Comparison of ENCODE assay signal across 1 cellular context in the genomic region with DNA sequence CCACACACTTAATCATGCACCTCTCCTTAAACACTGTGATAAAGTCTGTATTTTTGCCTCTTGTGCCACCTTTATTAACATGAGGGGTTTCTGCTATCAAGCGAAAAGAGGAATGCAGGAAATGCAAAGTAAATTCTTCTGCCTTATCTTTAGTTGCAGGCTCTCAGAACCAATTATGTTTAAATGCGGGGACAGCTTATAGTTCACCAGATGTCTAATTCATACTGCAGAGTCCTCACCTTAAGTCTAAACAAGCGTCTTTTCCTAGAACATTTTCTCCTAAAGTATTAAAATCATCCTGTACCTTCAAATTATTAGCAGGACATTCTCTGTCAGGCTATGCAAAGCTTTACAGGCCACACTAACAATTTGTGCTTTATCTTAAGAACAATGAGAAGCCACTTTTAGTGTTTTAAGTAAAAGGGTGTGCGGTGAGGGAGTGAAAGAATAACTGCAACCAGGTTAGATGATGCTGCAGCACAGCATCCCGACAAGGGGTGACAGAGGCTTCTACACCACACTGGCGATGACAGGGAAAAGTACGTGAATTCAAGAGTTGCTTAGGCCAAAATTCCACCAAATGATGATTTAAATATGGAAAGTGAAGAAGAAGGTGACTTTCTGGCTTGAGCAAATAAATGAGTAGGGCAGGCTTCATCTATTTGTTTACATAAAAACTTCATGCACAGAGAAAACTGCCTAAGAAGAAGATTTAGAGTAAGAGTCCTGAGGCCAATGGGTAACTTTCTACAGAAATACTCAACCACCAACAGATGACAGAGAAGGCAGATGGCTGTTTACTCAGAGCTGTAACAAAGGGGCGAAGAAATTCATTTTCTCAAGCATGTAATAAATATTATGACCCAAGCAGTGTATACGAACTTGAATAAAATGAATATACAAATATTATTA.
TF ChIP-seq lines count a peak whose summit lies in the region.

No MANE protein-coding gene starts in this region.

TF ChIP-seq in K562, 482 proteins besides CTCF, POLR2A, EP300 and RAD21 (continued from another document and continues in another):
- TF ChIP-seq, protein P1, sequence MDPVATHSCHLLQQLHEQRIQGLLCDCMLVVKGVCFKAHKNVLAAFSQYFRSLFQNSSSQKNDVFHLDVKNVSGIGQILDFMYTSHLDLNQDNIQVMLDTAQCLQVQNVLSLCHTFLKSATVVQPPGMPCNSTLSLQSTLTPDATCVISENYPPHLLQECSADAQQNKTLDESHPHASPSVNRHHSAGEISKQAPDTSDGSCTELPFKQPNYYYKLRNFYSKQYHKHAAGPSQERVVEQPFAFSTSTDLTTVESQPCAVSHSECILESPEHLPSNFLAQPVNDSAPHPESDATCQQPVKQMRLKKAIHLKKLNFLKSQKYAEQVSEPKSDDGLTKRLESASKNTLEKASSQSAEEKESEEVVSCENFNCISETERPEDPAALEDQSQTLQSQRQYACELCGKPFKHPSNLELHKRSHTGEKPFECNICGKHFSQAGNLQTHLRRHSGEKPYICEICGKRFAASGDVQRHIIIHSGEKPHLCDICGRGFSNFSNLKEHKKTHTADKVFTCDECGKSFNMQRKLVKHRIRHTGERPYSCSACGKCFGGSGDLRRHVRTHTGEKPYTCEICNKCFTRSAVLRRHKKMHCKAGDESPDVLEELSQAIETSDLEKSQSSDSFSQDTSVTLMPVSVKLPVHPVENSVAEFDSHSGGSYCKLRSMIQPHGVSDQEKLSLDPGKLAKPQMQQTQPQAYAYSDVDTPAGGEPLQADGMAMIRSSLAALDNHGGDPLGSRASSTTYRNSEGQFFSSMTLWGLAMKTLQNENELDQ (CRISPR knock-in tag; IDR thresholded peaks at IDR 0.05; ENCODE audit: borderline replicate concordance), result no peak
- TF ChIP-seq YBX1 (IDR thresholded peaks at IDR 0.05) (no peak), ZNF830 (CRISPR knock-in tag; IDR thresholded peaks at IDR 0.05) (no peak), CTBP1 (IDR thresholded peaks at IDR 0.05; ENCODE audit: borderline replicate concordance) (peak; percentile 53; the same call in 1 of the 2 replicates), GATA2 (CRISPR knock-in tag; IDR thresholded peaks at IDR 0.05) (peak; percentile 84), ZNF124 (CRISPR knock-in tag; IDR thresholded peaks at IDR 0.05) (no peak), POLR2G (IDR thresholded peaks at IDR 0.05; ENCODE audit: low read depth, low read length) (no peak), HOXB6 (CRISPR knock-in tag; IDR thresholded peaks at IDR 0.05; ENCODE audit: borderline replicate concordance) (no peak), RBM17 (IDR thresholded peaks at IDR 0.05; ENCODE audit: borderline replicate concordance, low read depth, low read length) (no peak), ZFP30 (CRISPR knock-in tag; IDR thresholded peaks at IDR 0.05; ENCODE audit: borderline replicate concordance) (no peak), NCOA4 (IDR thresholded peaks at IDR 0.05; ENCODE audit: partially characterized antibody) (no peak), HDAC3 (IDR thresholded peaks at IDR 0.05; ENCODE audit: borderline replicate concordance, partially characterized antibody) (peak; percentile 65), ZZZ3 (IDR thresholded peaks at IDR 0.05) (no peak), TRIM24 (IDR thresholded peaks at IDR 0.05) (peak; percentile 62 to 63; a peak in 3 of 4 replicates), HNRNPL (IDR thresholded peaks at IDR 0.05; ENCODE audit: low read depth, low read length) (no peak), RBM34 (IDR thresholded peaks at IDR 0.05; ENCODE audit: borderline replicate concordance, insufficient read depth, low read length) (no peak), TAF7 (tag; IDR thresholded peaks at IDR 0.05) (no peak), RBFOX2 (IDR thresholded peaks at IDR 0.05; ENCODE audit: low read depth, low read length) (no peak), MTA3 (IDR thresholded peaks at IDR 0.05; ENCODE audit: borderline replicate concordance) (no peak), PTTG1 (tag; IDR thresholded peaks at IDR 0.05; ENCODE audit: low read depth) (no peak), ZNF282 (CRISPR knock-in tag; IDR thresholded peaks at IDR 0.05) (no peak), ETV6 (IDR thresholded peaks at IDR 0.05; ENCODE audit: borderline replicate concordance in 1 of 2, low read depth in 2 of 2, low read length in 1 of 2) (no peak), ETV6 (CRISPR knock-in tag; IDR thresholded peaks at IDR 0.05; ENCODE audit: borderline replicate concordance) (no peak), ARID2 (IDR thresholded peaks at IDR 0.05) (no peak), ZNF23 (CRISPR knock-in tag; IDR thresholded peaks at IDR 0.05) (no peak), NFATC3 (IDR thresholded peaks at IDR 0.05) (no peak), HLTF (IDR thresholded peaks at IDR 0.05) (no peak), MAZ (CRISPR knock-in tag; conservative IDR thresholded peaks at IDR 0.05 in 1 of 2, IDR thresholded peaks at IDR 0.05 in 1 of 2) (no peak), ZNF384 (IDR thresholded peaks at IDR 0.05; ENCODE audit: low read depth, low read length) (no peak), SMAD2 (IDR thresholded peaks at IDR 0.05; ENCODE audit: low read depth, low read length) (no peak), OTX1 (CRISPR knock-in tag; IDR thresholded peaks at IDR 0.05) (no peak), CEBPG (CRISPR knock-in tag; IDR thresholded peaks at IDR 0.05) (no peak), CEBPG (tag; conservative IDR thresholded peaks at IDR 0.05 in 1 of 2, IDR thresholded peaks at IDR 0.05 in 1 of 2) (no peak), ARHGAP35 (IDR thresholded peaks at IDR 0.05; ENCODE audit: partially characterized antibody) (no peak), PHB2 (IDR thresholded peaks at IDR 0.05; ENCODE audit: low read depth) (0 out of 2 replicates have a peak, but pooled peaks have one; percentile 29), SRSF3 (IDR thresholded peaks at IDR 0.05; ENCODE audit: insufficient read depth, low read length) (no peak), TEAD4 (IDR thresholded peaks at IDR 0.05; ENCODE audit: low read length) (peak; percentile 98), TEAD4 (CRISPR knock-in tag; IDR thresholded peaks at IDR 0.05; ENCODE audit: borderline replicate concordance) (no peak), ZNF507 (tag; conservative IDR thresholded peaks at IDR 0.05) (no peak), BCL6 (CRISPR knock-in tag; IDR thresholded peaks at IDR 0.05) (no peak), ETV5 (CRISPR knock-in tag; IDR thresholded peaks at IDR 0.05; ENCODE audit: low read depth) (no peak), TBL1XR1 (IDR thresholded peaks at IDR 0.05; ENCODE audit: low read length in 2 of 2) (peak in 1 of 2 experiments; percentile 72; a peak in 2 of 4 replicates), EGR1 (conservative IDR thresholded peaks at IDR 0.05) (no peak), HDAC8 (tag; IDR thresholded peaks at IDR 0.05) (no peak), MTA2 (IDR thresholded peaks at IDR 0.05; ENCODE audit: low read depth) (peak; percentile 89), PURB (CRISPR knock-in tag; IDR thresholded peaks at IDR 0.05; ENCODE audit: low read depth) (no peak), RCOR1 (IDR thresholded peaks at IDR 0.05; ENCODE audit: borderline replicate concordance in 1 of 2, low read depth in 2 of 2, low read length in 2 of 2) (no peak), GTF2F1 (IDR thresholded peaks at IDR 0.05; ENCODE audit: low read depth, low read length) (no peak), ZC3H4 (CRISPR knock-in tag; IDR thresholded peaks at IDR 0.05; ENCODE audit: borderline replicate concordance) (no peak), SP1 (CRISPR knock-in tag; IDR thresholded peaks at IDR 0.05) (peak; percentile 36; the same call in 1 of the 2 replicates), ZBTB8A (IDR thresholded peaks at IDR 0.05; ENCODE audit: partially characterized antibody) (no peak), U2AF1 (optimal IDR thresholded peaks at IDR 0.05; ENCODE audit: low read depth, low read length) (no peak), KAT2B (IDR thresholded peaks at IDR 0.05; ENCODE audit: low read depth, low read length) (no peak), ESRRA (IDR thresholded peaks at IDR 0.05; ENCODE audit: borderline replicate concordance, low read depth) (no peak), ZKSCAN8 (CRISPR knock-in tag; IDR thresholded peaks at IDR 0.05) (no peak), ZNF184 (CRISPR knock-in tag; IDR thresholded peaks at IDR 0.05) (no peak), SAP30 (IDR thresholded peaks at IDR 0.05; ENCODE audit: borderline replicate concordance, insufficient read depth, low read depth, low read length, poor library complexity, severe bottlenecking) (no peak), CBX1 (IDR thresholded peaks at IDR 0.05; ENCODE audit: low read depth) (no peak), TEAD1 (CRISPR knock-in tag; IDR thresholded peaks at IDR 0.05) (peak; percentile 84 to 95; a peak in 3 of 4 replicates), ZNF408 (CRISPR knock-in tag; IDR thresholded peaks at IDR 0.05; ENCODE audit: low read depth) (no peak), SIN3B (IDR thresholded peaks at IDR 0.05; ENCODE audit: low read depth) (no peak), LARP7 (IDR thresholded peaks at IDR 0.05) (no peak), ZNF707 (CRISPR knock-in tag; conservative IDR thresholded peaks at IDR 0.05) (no peak)
- TF ChIP-seq, protein P2, sequence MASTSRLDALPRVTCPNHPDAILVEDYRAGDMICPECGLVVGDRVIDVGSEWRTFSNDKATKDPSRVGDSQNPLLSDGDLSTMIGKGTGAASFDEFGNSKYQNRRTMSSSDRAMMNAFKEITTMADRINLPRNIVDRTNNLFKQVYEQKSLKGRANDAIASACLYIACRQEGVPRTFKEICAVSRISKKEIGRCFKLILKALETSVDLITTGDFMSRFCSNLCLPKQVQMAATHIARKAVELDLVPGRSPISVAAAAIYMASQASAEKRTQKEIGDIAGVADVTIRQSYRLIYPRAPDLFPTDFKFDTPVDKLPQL (IDR thresholded peaks at IDR 0.05; ENCODE audit: extremely low read depth, insufficient read length), result no peak
- TF ChIP-seq, protein P3, sequence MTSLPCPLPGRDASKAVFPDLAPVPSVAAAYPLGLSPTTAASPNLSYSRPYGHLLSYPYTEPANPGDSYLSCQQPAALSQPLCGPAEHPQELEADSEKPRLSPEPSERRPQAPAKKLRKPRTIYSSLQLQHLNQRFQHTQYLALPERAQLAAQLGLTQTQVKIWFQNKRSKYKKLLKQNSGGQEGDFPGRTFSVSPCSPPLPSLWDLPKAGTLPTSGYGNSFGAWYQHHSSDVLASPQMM (CRISPR knock-in tag; IDR thresholded peaks at IDR 0.05), result no peak
- TF ChIP-seq, protein P4, sequence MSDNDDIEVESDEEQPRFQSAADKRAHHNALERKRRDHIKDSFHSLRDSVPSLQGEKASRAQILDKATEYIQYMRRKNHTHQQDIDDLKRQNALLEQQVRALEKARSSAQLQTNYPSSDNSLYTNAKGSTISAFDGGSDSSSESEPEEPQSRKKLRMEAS (CRISPR knock-in tag; IDR thresholded peaks at IDR 0.05), result no peak
- TF ChIP-seq, protein P5, sequence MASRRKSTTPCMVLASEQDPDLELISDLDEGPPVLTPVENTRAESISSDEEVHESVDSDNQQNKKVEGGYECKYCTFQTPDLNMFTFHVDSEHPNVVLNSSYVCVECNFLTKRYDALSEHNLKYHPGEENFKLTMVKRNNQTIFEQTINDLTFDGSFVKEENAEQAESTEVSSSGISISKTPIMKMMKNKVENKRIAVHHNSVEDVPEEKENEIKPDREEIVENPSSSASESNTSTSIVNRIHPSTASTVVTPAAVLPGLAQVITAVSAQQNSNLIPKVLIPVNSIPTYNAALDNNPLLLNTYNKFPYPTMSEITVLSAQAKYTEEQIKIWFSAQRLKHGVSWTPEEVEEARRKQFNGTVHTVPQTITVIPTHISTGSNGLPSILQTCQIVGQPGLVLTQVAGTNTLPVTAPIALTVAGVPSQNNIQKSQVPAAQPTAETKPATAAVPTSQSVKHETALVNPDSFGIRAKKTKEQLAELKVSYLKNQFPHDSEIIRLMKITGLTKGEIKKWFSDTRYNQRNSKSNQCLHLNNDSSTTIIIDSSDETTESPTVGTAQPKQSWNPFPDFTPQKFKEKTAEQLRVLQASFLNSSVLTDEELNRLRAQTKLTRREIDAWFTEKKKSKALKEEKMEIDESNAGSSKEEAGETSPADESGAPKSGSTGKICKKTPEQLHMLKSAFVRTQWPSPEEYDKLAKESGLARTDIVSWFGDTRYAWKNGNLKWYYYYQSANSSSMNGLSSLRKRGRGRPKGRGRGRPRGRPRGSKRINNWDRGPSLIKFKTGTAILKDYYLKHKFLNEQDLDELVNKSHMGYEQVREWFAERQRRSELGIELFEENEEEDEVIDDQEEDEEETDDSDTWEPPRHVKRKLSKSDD (conservative IDR thresholded peaks at IDR 0.05; ENCODE audit: low read length), result no peak
- TF ChIP-seq, protein P6, sequence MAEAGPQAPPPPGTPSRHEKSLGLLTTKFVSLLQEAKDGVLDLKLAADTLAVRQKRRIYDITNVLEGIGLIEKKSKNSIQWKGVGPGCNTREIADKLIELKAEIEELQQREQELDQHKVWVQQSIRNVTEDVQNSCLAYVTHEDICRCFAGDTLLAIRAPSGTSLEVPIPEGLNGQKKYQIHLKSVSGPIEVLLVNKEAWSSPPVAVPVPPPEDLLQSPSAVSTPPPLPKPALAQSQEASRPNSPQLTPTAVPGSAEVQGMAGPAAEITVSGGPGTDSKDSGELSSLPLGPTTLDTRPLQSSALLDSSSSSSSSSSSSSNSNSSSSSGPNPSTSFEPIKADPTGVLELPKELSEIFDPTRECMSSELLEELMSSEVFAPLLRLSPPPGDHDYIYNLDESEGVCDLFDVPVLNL (CRISPR knock-in tag; IDR thresholded peaks at IDR 0.05; ENCODE audit: low read depth), result no peak
- TF ChIP-seq, protein P7, sequence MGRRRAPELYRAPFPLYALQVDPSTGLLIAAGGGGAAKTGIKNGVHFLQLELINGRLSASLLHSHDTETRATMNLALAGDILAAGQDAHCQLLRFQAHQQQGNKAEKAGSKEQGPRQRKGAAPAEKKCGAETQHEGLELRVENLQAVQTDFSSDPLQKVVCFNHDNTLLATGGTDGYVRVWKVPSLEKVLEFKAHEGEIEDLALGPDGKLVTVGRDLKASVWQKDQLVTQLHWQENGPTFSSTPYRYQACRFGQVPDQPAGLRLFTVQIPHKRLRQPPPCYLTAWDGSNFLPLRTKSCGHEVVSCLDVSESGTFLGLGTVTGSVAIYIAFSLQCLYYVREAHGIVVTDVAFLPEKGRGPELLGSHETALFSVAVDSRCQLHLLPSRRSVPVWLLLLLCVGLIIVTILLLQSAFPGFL (CRISPR knock-in tag; IDR thresholded peaks at IDR 0.05), result no peak
- TF ChIP-seq, protein P8, sequence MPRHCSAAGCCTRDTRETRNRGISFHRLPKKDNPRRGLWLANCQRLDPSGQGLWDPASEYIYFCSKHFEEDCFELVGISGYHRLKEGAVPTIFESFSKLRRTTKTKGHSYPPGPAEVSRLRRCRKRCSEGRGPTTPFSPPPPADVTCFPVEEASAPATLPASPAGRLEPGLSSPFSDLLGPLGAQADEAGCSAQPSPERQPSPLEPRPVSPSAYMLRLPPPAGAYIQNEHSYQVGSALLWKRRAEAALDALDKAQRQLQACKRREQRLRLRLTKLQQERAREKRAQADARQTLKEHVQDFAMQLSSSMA (CRISPR knock-in tag; IDR thresholded peaks at IDR 0.05), result no peak
